ENCODE assay signal across 8 cellular contexts in genomic region chr10:95693331-95693667, GRCh38. TPM values are rescaled to one million over a fixed set of nuclear protein-coding genes. Genes with fewer than 3 reads are reported as not detected.
DNase-seq lines count a peak whose midpoint lies in the region; ATAC-seq, FAIRE-seq and TF ChIP-seq lines count a peak whose summit lies in the region.

No MANE protein-coding gene starts in this region.

- peaks cover 33% of the 10 kb centered on the region for H3K4me1 Mint-ChIP-seq in activated naive CD8-positive, alpha-beta T cell treated with anti-CD3 and anti-CD28 coated beads, Interleukin-2, amount 10 ng/mL, durations not matched to agents 7 days and 5 days

- peak overlapping the region; percentile 88 for H3K27ac Mint-ChIP-seq in activated naive CD8-positive, alpha-beta T cell treated with anti-CD3 and anti-CD28 coated beads, Interleukin-2, amount 10 ng/mL, durations not matched to agents 7 days and 5 days

- H3K27ac ChIP-seq in keratinocyte (ENCODE audit: control insufficient read depth, insufficient read depth, low read length): peak overlapping the region; percentile 81
- H3K27ac ChIP-seq in substantia nigra (ENCODE audit: low read depth, low read length, poor library complexity, severe bottlenecking): peak overlapping the region; percentile 64

- peaks cover 28% of the 10 kb centered on the region for H3K79me2 ChIP-seq in keratinocyte (ENCODE audit: control insufficient read depth, insufficient read depth, low read length)

- no peaks in the 10 kb centered on the region for H4K20me1 ChIP-seq in keratinocyte (ENCODE audit: control insufficient read depth, extremely low read depth, insufficient read depth, low read length)

- peak overlapping the region; percentile 98 for H2AFZ ChIP-seq in keratinocyte (ENCODE audit: control insufficient read depth, low read length)

- no peaks in the 10 kb centered on the region for H3K27me3 ChIP-seq in keratinocyte (ENCODE audit: control insufficient read depth, extremely low read depth, insufficient read depth, low read length)

- no peak for TF ChIP-seq CTCF in keratinocyte (optimal IDR thresholded peaks at IDR 0.05 in 1 of 3, IDR thresholded peaks at IDR 0.05 in 1 of 3, conservative IDR thresholded peaks at IDR 0.05 in 1 of 3; ENCODE audit: extremely low read depth in 1 of 3, insufficient read depth in 2 of 3, low read length in 3 of 3)

- no peak for ATAC-seq in activated naive CD8-positive, alpha-beta T cell treated with anti-CD3 and anti-CD28 coated beads, Interleukin-2, amount 10 ng/mL, durations not matched to agents 7 days and 5 days (ENCODE audit: low read depth)
- no peak for ATAC-seq in HG02938 (IDR thresholded peaks at IDR 0.05; ENCODE audit: unreplicated experiment)
- no peak for ATAC-seq in HG02973 (IDR thresholded peaks at IDR 0.05; ENCODE audit: unreplicated experiment)

- peaks cover 0 to 15% of the 10 kb centered on the region in 2 experiments for H3K36me3 ChIP-seq in keratinocyte (ENCODE audit: control insufficient read depth in 2 of 2, extremely low read depth in 1 of 2, insufficient read depth in 2 of 2, low read length in 2 of 2)

- H3K4me2 ChIP-seq in keratinocyte (ENCODE audit: control insufficient read depth, extremely low read depth, insufficient read depth, low read depth, low read length): peak overlapping the region; percentile 65

- no peak for FAIRE-seq in keratinocyte (lab: Jason Lieb, UNC)

- no peaks in the 10 kb centered on the region for H3K27me3 Mint-ChIP-seq in activated naive CD8-positive, alpha-beta T cell treated with anti-CD3 and anti-CD28 coated beads, Interleukin-2, amount 10 ng/mL, durations not matched to agents 7 days and 5 days

- peak overlapping the region; percentile 94 for H3K9ac ChIP-seq in keratinocyte (ENCODE audit: control insufficient read depth, extremely low read depth, insufficient read depth, low read length)

- H3K9me3 ChIP-seq in keratinocyte (ENCODE audit: control insufficient read depth, low read depth, low read length): no peaks in the 10 kb centered on the region

- DNase-seq in AG08396 (ENCODE audit: low spot score): peak; percentile 7
- peak; percentile 17 for DNase-seq in HEK293T (ENCODE audit: extremely low spot score)
- no peak for DNase-seq in activated naive CD8-positive, alpha-beta T cell treated with anti-CD3 and anti-CD28 coated beads, Interleukin-2, amount 10 ng/mL, durations not matched to agents 7 days and 5 days
- no peak for DNase-seq in keratinocyte (ENCODE audit: low read depth, low spot score)
- DNase-seq in substantia nigra (lab: John Stamatoyannopoulos, UW): peak in 1 of 49 donors; percentile 18
- DNase-seq in NCI-H345 treated with DMSO at 0.1 percent for 48 hours (lab: John Stamatoyannopoulos, UW; ENCODE audit: unreplicated experiment): no peak

- CTCF ChIA-PET in HEK293T (lab: Yijun Ruan, JAX): interaction anchor here (0.5 to 3.0 kb wide), 34 partner anchors 9 to 610 kb away, joined by 3 to 82 read pairs (median 4); partner anchors contain the start of genes ENTPD1 and ZNF518A

- H3K9me3 Mint-ChIP-seq in activated naive CD8-positive, alpha-beta T cell treated with anti-CD3 and anti-CD28 coated beads, Interleukin-2, amount 10 ng/mL, durations not matched to agents 7 days and 5 days: no peaks in the 10 kb centered on the region

- peaks cover 5% of the 10 kb centered on the region for H3K4me1 ChIP-seq in keratinocyte (ENCODE audit: control insufficient read depth, extremely low read depth, insufficient read depth, low read length)

- POLR2A ChIA-PET in HEK293T (lab: Yijun Ruan, JAX): interaction anchor here (0.6 to 2.0 kb wide), 9 partner anchors 13 to 214 kb away, joined by 3 to 14 read pairs (median 4); partner anchors contain the start of gene CC2D2B
- POLR2A ChIA-PET in activated naive CD8-positive, alpha-beta T cell treated with anti-CD3 and anti-CD28 coated beads, Interleukin-2, amount 10 ng/mL, durations not matched to agents 7 days and 5 days (lab: Charles Lee): interaction anchor here (0.8 to 3.2 kb wide), 12 partner anchors 13 to 179 kb away, joined by 3 to 17 read pairs (median 4); partner anchors contain the start of genes ALDH18A1 and ENTPD1

- no peaks in the 10 kb centered on the region for H3K9me1 ChIP-seq in keratinocyte (ENCODE audit: control insufficient read depth, extremely low read depth, insufficient read depth, low read length)

- dilution Hi-C loops in keratinocyte (cut with MboI; ENCODE audit: extremely low pct_ligation_motif_present, low sequenced_read_pairs): no loop called here

- peak overlapping the region; percentile 94 for H3K4me3 Mint-ChIP-seq in activated naive CD8-positive, alpha-beta T cell treated with anti-CD3 and anti-CD28 coated beads, Interleukin-2, amount 10 ng/mL, durations not matched to agents 7 days and 5 days

- peak overlapping the region; percentile 70 to 90 (median 83) for H3K4me3 ChIP-seq in keratinocyte (ENCODE audit: control insufficient read depth in 2 of 3, extremely low read depth in 1 of 3, insufficient read depth in 2 of 3, low read depth in 1 of 3, low read length in 3 of 3)

- peaks cover 15% of the 10 kb centered on the region for H3K36me3 Mint-ChIP-seq in activated naive CD8-positive, alpha-beta T cell treated with anti-CD3 and anti-CD28 coated beads, Interleukin-2, amount 10 ng/mL, durations not matched to agents 7 days and 5 days

TF ChIP-seq in HEK293T, 16 proteins besides CTCF, POLR2A, EP300 and RAD21:
- TF ChIP-seq NFRKB (IDR thresholded peaks at IDR 0.05) (no peak), BHLHE40 (IDR thresholded peaks at IDR 0.05; ENCODE audit: borderline replicate concordance) (no peak)

RNA-seq across cellular contexts. Expression of gene TCTN3, which starts 0.4 kb away (rescaled TPM):
- 10 to 100 TPM; 16.2 to 21.4 TPM for total RNA-seq in activated naive CD8-positive, alpha-beta T cell treated with anti-CD3 and anti-CD28 coated beads, Interleukin-2, amount 10 ng/mL, durations not matched to agents 7 days and 5 days
- polyA plus RNA-seq in keratinocyte: 41.2 to 45.0 TPM (median 43.0 TPM) in 3 replicates
- 6.4 TPM for polyA plus RNA-seq in keratinocyte (2011; ENCODE audit: low read depth)
- polyA plus RNA-seq in keratinocyte (2011; cell fraction: cytosol; rRNA removed): 25.6 and 42.8 TPM in 2 replicates
- 60.5 and 66.8 TPM in 2 replicates for polyA plus RNA-seq in keratinocyte (2011; cell fraction: nucleus; rRNA removed)
- 19.5 and 27.1 TPM in 2 replicates for polyA plus RNA-seq in keratinocyte (2012; ENCODE audit: low replicate concordance)
- polyA minus RNA-seq in keratinocyte: 45.9 to 51.6 TPM (median 51.5 TPM) in 3 replicates
- polyA minus RNA-seq in keratinocyte (2011; cell fraction: cytosol; rRNA and poly(A)+ RNA removed): 44.5 TPM
- 42.4 and 53.4 TPM in 2 replicates for polyA minus RNA-seq in keratinocyte (2011; cell fraction: nucleus; rRNA and poly(A)+ RNA removed)

RNA-seq across cellular contexts. Expression of gene ALDH18A1, which starts 36.8 kb away (rescaled TPM):
- total RNA-seq in activated naive CD8-positive, alpha-beta T cell treated with anti-CD3 and anti-CD28 coated beads, Interleukin-2, amount 10 ng/mL, durations not matched to agents 7 days and 5 days: 10 to 100 TPM; 46.8 to 48.7 TPM
- 51.0 to 67.3 TPM (median 53.4 TPM) in 3 replicates for polyA plus RNA-seq in keratinocyte
- polyA plus RNA-seq in keratinocyte (2011; ENCODE audit: low read depth): 37.9 TPM
- polyA plus RNA-seq in keratinocyte (2011; cell fraction: cytosol; rRNA removed): 25.5 and 43.8 TPM in 2 replicates
- polyA plus RNA-seq in keratinocyte (2011; cell fraction: nucleus; rRNA removed): 97.8 and 119 TPM in 2 replicates
- polyA plus RNA-seq in keratinocyte (2012; ENCODE audit: low replicate concordance): 22.9 and 49.5 TPM in 2 replicates
- polyA minus RNA-seq in keratinocyte: 88.7 to 94.6 TPM (median 90.3 TPM) in 3 replicates
- 40.1 TPM for polyA minus RNA-seq in keratinocyte (2011; cell fraction: cytosol; rRNA and poly(A)+ RNA removed)
- polyA minus RNA-seq in keratinocyte (2011; cell fraction: nucleus; rRNA and poly(A)+ RNA removed): 69.5 and 92.0 TPM in 2 replicates

Comparison
In these comparisons a context has a peak if more than half of its experiments do, and no peak if none do; other contexts are left out.
1. DNase-seq: peak in AG08396 (single experiment) and HEK293T (single experiment); none in activated naive CD8-positive, alpha-beta T cell treated with anti-CD3 and anti-CD28 coated beads, Interleukin-2, amount 10 ng/mL, durations not matched to agents 7 days and 5 days (single experiment), keratinocyte (single experiment) and NCI-H345 treated with DMSO at 0.1 percent for 48 hours (single experiment).